Comparison of ENCODE assay signal across 1 cellular context in genomic region chrX:85243155-85243554, GRCh38.
TF ChIP-seq lines count a peak whose summit lies in the region.

No MANE protein-coding gene starts in this region.

TF ChIP-seq in WTC11, 78 proteins besides CTCF, POLR2A, EP300 and RAD21 (continued from another document):
- TF ChIP-seq ZNF138 (CRISPR knock-in tag; conservative IDR thresholded peaks at IDR 0.05) (no peak), CREM (CRISPR knock-in tag; IDR thresholded peaks at IDR 0.05) (no peak)
